In genomic region chr7:127833641-127834040, GRCh38 we compare ENCODE assay signal across 1 cellular context.
A peak's percentile ranks its signal among the peaks of the same experiment; 100 is the strongest.
TF ChIP-seq lines count a peak whose summit lies in the region.

No MANE protein-coding gene starts in this region.

TF ChIP-seq in K562, 482 proteins besides CTCF, POLR2A, EP300 and RAD21:
- no peak for TF ChIP-seq E2F6 (IDR thresholded peaks at IDR 0.05; ENCODE audit: borderline replicate concordance in 1 of 2, extremely low read depth in 1 of 2, insufficient read depth in 1 of 2, insufficient read length in 1 of 2, low read depth in 1 of 2, low read length in 1 of 2, poor library complexity in 1 of 2, severe bottlenecking in 1 of 2)
- peak; percentile 92 for TF ChIP-seq CEBPB (tag; IDR thresholded peaks at IDR 0.05)
- no peak for TF ChIP-seq ZNF436 (CRISPR knock-in tag; IDR thresholded peaks at IDR 0.05)
- no peak for TF ChIP-seq CEBPG (CRISPR knock-in tag; IDR thresholded peaks at IDR 0.05)
- TF ChIP-seq CEBPG (tag; conservative IDR thresholded peaks at IDR 0.05 in 1 of 2, IDR thresholded peaks at IDR 0.05 in 1 of 2), result peak; percentile 71 to 84
